ENCODE assay signal across 9 cellular contexts in the genomic region with DNA sequence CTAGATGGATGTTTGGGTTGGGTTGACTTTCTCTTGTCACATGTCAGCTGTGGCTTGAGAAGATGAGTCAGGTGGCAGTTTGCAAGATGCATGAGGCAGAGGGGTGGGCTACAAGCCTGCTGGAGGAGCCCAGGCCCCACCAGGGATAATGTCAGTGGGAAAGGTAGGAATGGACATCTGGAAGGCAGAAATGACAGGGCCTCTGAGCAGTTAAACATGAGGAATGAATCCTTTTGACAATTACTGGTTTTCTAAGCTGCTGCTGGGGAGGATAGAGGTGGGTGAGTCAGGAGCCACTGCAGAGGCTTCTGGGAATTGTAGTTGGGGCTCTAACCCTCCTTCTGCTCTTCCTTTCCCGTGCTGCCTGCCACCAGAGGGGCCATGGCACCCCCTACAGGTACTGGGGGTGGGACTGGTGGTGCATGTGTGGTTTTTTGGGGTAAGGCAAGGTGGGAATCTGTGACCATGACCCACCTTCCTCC. TPM values are rescaled to one million over a fixed set of nuclear protein-coding genes. Genes with fewer than 3 reads are reported as not detected.
DNase-seq lines count a peak whose midpoint lies in the region; ATAC-seq and TF ChIP-seq lines count a peak whose summit lies in the region.
"Had no signal": no experiment of that assay in that cellular context is flagged by ENCODE, and none has a peak within 500 bp of the region (broad histone marks: within the 10 kb centered on the region; RNA-seq: fewer than 3 reads in every experiment).

No MANE protein-coding gene starts in this region.

- H3K4me1 ChIP-seq in SK-N-SH (ENCODE audit: control insufficient read depth in 1 of 2, insufficient read depth in 2 of 2, low read depth in 1 of 2, low read length in 1 of 2) = no peaks in the 10 kb centered on the region
- H3K4me1 ChIP-seq: Caco-2 had no signal

- H3K27ac ChIP-seq in SK-N-SH (ENCODE audit: low read depth in 2 of 2, low read length in 1 of 2) (no peak overlapping the region), brain microvascular endothelial cell (no peak overlapping the region)

- no peaks in the 10 kb centered on the region for H3F3A ChIP-seq in SK-N-SH (replicated peaks; ENCODE audit: insufficient read depth)

- CTCF ChIA-PET in SK-N-SH (lab: Yijun Ruan, JAX) = interaction anchor here (1.0 to 2.3 kb wide), 4 partner anchors 12 to 110 kb away, joined by 3 to 7 read pairs (median 4); no protein-coding TSS in a partner anchor

- peak; percentile 35; the same call in 1 of the 2 replicates for TF ChIP-seq RAD21 in SK-N-SH (IDR thresholded peaks at IDR 0.05; ENCODE audit: low read length)

- WGBS in SK-N-SH (ENCODE audit: low lambda C conversion rate) = 20% methylated on average over 1 of the region's 1 CpG

- ATAC-seq in stimulated activated memory B cell treated with anti-CD40 and anti-IgM and Interleukin-4, amounts not matched to agents 10 μg/mL and 1 μg/mL and 100 μg/mL, for 72 hours = no peak
- ATAC-seq in GM18519 (IDR thresholded peaks at IDR 0.05; ENCODE audit: low FRiP score, unreplicated experiment) (no peak), HG03095 (IDR thresholded peaks at IDR 0.05; ENCODE audit: unreplicated experiment) (no peak)

- TF ChIP-seq CTCF in SK-N-SH (IDR thresholded peaks at IDR 0.05) = peak; percentile 12; the same call in 1 of the 2 replicates
- TF ChIP-seq CTCF in brain microvascular endothelial cell (IDR thresholded peaks at IDR 0.05; ENCODE audit: low read depth, low read length, missing control alignments) = peak; percentile 37

- peak overlapping the region; percentile 2 for H3K27ac Mint-ChIP-seq in stimulated activated memory B cell treated with anti-CD40 and anti-IgM and Interleukin-4, amounts not matched to agents 10 μg/mL and 1 μg/mL and 100 μg/mL, for 72 hours

- H2AFZ ChIP-seq in SK-N-SH (ENCODE audit: low read depth) = no peak overlapping the region

- no peaks in the 10 kb centered on the region for H3K27me3 ChIP-seq in SK-N-SH (ENCODE audit: insufficient read depth)
- no peaks in the 10 kb centered on the region for H3K27me3 ChIP-seq in brain microvascular endothelial cell (replicated peaks)

- H3K27me3 Mint-ChIP-seq in stimulated activated memory B cell treated with anti-CD40 and anti-IgM and Interleukin-4, amounts not matched to agents 10 μg/mL and 1 μg/mL and 100 μg/mL, for 72 hours = no peaks in the 10 kb centered on the region

- H3K36me3 ChIP-seq in SK-N-SH (replicated peaks in 1 of 2; ENCODE audit: control insufficient read depth in 1 of 2, insufficient read depth in 2 of 2, low read length in 1 of 2) = peaks cover 20 to 39% of the 10 kb centered on the region in 2 experiments
- peaks cover 70% of the 10 kb centered on the region for H3K36me3 ChIP-seq in brain microvascular endothelial cell (replicated peaks)

- no peaks in the 10 kb centered on the region for H3K9me3 Mint-ChIP-seq in stimulated activated memory B cell treated with anti-CD40 and anti-IgM and Interleukin-4, amounts not matched to agents 10 μg/mL and 1 μg/mL and 100 μg/mL, for 72 hours

- peaks cover 69% of the 10 kb centered on the region for H3K36me3 Mint-ChIP-seq in stimulated activated memory B cell treated with anti-CD40 and anti-IgM and Interleukin-4, amounts not matched to agents 10 μg/mL and 1 μg/mL and 100 μg/mL, for 72 hours

- TF ChIP-seq EP300 in SK-N-SH (IDR thresholded peaks at IDR 0.05; ENCODE audit: borderline replicate concordance in 1 of 2, low read depth in 1 of 2, low read length in 1 of 2) = no peak

- no peak overlapping the region for H3K9ac ChIP-seq in SK-N-SH

- no peaks in the 10 kb centered on the region for H3K9me2 ChIP-seq in SK-N-SH

- in situ Hi-C loops in brain microvascular endothelial cell (cut with HindIII; ENCODE audit: low pct_ligation_motif_present, low sequenced_read_pairs) = no loop called here

- no peaks in the 10 kb centered on the region for H3K9me3 ChIP-seq in SK-N-SH
- H3K9me3 ChIP-seq: Caco-2 had no signal

- H3K4me3 ChIP-seq in SK-N-SH (ENCODE audit: low read depth in 2 of 2, low read length in 1 of 2) (no peak overlapping the region), brain microvascular endothelial cell (ENCODE audit: low read depth, low read length) (no peak overlapping the region)

- POLR2A ChIA-PET in SK-N-SH (lab: Yijun Ruan, JAX) = no interaction called here

- DNase-seq in activated CD8-positive, alpha-beta memory T cell treated with anti-CD3 and anti-CD28 coated beads for 24 hours = peak; percentile 70
- DNase-seq in activated CD8-positive, alpha-beta memory T cell treated with anti-CD3 and anti-CD28 coated beads, Interleukin-2, amount 50 U/mL, for 48 hours = no peak
- DNase-seq in SK-N-SH (peak; percentile 54), brain microvascular endothelial cell (no peak), dedifferentiated amniotic fluid mesenchymal stem cell (ENCODE audit: extremely low spot score) (no peak)

- peaks cover 15% of the 10 kb centered on the region for H3K4me1 Mint-ChIP-seq in stimulated activated memory B cell treated with anti-CD40 and anti-IgM and Interleukin-4, amounts not matched to agents 10 μg/mL and 1 μg/mL and 100 μg/mL, for 72 hours

- no peaks in the 10 kb centered on the region for H3K79me2 ChIP-seq in SK-N-SH (ENCODE audit: insufficient read depth)

- no peak overlapping the region for H3K4me2 ChIP-seq in SK-N-SH

- no peaks in the 10 kb centered on the region for H4K20me1 ChIP-seq in SK-N-SH (ENCODE audit: insufficient read depth)

- H3K4me3 Mint-ChIP-seq in stimulated activated memory B cell treated with anti-CD40 and anti-IgM and Interleukin-4, amounts not matched to agents 10 μg/mL and 1 μg/mL and 100 μg/mL, for 72 hours = no peak overlapping the region

TF ChIP-seq in SK-N-SH, 30 proteins besides CTCF, POLR2A, EP300 and RAD21:
- TF ChIP-seq GATA2 (CRISPR knock-in tag; IDR thresholded peaks at IDR 0.05) = no peak
- no peak for TF ChIP-seq FOXM1 (IDR thresholded peaks at IDR 0.05; ENCODE audit: low read depth)
- TF ChIP-seq JUND (IDR thresholded peaks at IDR 0.05) = no peak
- TF ChIP-seq RFX5 (IDR thresholded peaks at IDR 0.05; ENCODE audit: low read length) = no peak
- TF ChIP-seq, protein P1, sequence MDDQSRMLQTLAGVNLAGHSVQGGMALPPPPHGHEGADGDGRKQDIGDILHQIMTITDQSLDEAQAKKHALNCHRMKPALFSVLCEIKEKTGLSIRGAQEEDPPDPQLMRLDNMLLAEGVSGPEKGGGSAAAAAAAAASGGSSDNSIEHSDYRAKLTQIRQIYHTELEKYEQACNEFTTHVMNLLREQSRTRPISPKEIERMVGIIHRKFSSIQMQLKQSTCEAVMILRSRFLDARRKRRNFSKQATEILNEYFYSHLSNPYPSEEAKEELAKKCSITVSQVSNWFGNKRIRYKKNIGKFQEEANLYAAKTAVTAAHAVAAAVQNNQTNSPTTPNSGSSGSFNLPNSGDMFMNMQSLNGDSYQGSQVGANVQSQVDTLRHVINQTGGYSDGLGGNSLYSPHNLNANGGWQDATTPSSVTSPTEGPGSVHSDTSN (IDR thresholded peaks at IDR 0.05) = no peak
- no peak for TF ChIP-seq MXI1 (IDR thresholded peaks at IDR 0.05; ENCODE audit: low read depth, low read length)
- TF ChIP-seq ELF1 (IDR thresholded peaks at IDR 0.05) = no peak
- TF ChIP-seq MAX (IDR thresholded peaks at IDR 0.05; ENCODE audit: low read depth) = no peak

RNA-seq across cellular contexts. Expression of gene SLC52A1, which starts 15.7 kb away (rescaled TPM):
- polyA plus RNA-seq in SK-N-SH (2012; rRNA removed) = 0.49 and 0.55 TPM in 2 replicates
- 0.15 and 0.22 TPM in 2 replicates for polyA plus RNA-seq in SK-N-SH (2012; cell fraction: cytosol; rRNA removed)
- polyA plus RNA-seq in SK-N-SH (2012; cell fraction: nucleus; rRNA removed) = 1.6 TPM in 2 replicates

RNA-seq across cellular contexts. Expression of gene KIF1C, which starts 21.8 kb away (rescaled TPM):
- polyA plus RNA-seq in SK-N-SH (2012; rRNA removed) = 36.7 and 58.2 TPM in 2 replicates
- 51.2 and 53.6 TPM in 2 replicates for polyA plus RNA-seq in SK-N-SH (2012; cell fraction: cytosol; rRNA removed)
- polyA plus RNA-seq in SK-N-SH (2012; cell fraction: nucleus; rRNA removed) = 69.6 and 72.0 TPM in 2 replicates

RNA-seq across cellular contexts. Expression of gene INCA1, which starts 22.2 kb away (rescaled TPM):
- polyA plus RNA-seq in SK-N-SH (2012; rRNA removed) = 1.2 and 1.3 TPM in 2 replicates
- 0.64 TPM in 2 replicates for polyA plus RNA-seq in SK-N-SH (2012; cell fraction: cytosol; rRNA removed)
- polyA plus RNA-seq in SK-N-SH (2012; cell fraction: nucleus; rRNA removed) = 6.1 and 7.0 TPM in 2 replicates

RNA-seq across cellular contexts. Expression of gene CAMTA2, which starts 32.0 kb away (rescaled TPM):
- 18.4 and 27.0 TPM in 2 replicates for polyA plus RNA-seq in SK-N-SH (2012; rRNA removed)
- 7.1 and 10.2 TPM in 2 replicates for polyA plus RNA-seq in SK-N-SH (2012; cell fraction: cytosol; rRNA removed)
- polyA plus RNA-seq in SK-N-SH (2012; cell fraction: nucleus; rRNA removed) = 101 and 118 TPM in 2 replicates

RNA-seq across cellular contexts. Expression of gene SPAG7, which starts 51.9 kb away (rescaled TPM):
- polyA plus RNA-seq in SK-N-SH (2012; rRNA removed) = 122 and 133 TPM in 2 replicates
- polyA plus RNA-seq in SK-N-SH (2012; cell fraction: cytosol; rRNA removed) = 124 and 131 TPM in 2 replicates
- 148 and 166 TPM in 2 replicates for polyA plus RNA-seq in SK-N-SH (2012; cell fraction: nucleus; rRNA removed)

Comparison
In these comparisons a context has a peak if more than half of its experiments do, and no peak if none do; other contexts are left out.
1. DNase-seq: peak in activated CD8-positive, alpha-beta memory T cell treated with anti-CD3 and anti-CD28 coated beads for 24 hours (single experiment) and SK-N-SH (single experiment); none in activated CD8-positive, alpha-beta memory T cell treated with anti-CD3 and anti-CD28 coated beads, Interleukin-2, amount 50 U/mL, for 48 hours (single experiment), brain microvascular endothelial cell (single experiment) and dedifferentiated amniotic fluid mesenchymal stem cell (single experiment).